ENCODE assay signal across 8 cellular contexts in the genomic region with DNA sequence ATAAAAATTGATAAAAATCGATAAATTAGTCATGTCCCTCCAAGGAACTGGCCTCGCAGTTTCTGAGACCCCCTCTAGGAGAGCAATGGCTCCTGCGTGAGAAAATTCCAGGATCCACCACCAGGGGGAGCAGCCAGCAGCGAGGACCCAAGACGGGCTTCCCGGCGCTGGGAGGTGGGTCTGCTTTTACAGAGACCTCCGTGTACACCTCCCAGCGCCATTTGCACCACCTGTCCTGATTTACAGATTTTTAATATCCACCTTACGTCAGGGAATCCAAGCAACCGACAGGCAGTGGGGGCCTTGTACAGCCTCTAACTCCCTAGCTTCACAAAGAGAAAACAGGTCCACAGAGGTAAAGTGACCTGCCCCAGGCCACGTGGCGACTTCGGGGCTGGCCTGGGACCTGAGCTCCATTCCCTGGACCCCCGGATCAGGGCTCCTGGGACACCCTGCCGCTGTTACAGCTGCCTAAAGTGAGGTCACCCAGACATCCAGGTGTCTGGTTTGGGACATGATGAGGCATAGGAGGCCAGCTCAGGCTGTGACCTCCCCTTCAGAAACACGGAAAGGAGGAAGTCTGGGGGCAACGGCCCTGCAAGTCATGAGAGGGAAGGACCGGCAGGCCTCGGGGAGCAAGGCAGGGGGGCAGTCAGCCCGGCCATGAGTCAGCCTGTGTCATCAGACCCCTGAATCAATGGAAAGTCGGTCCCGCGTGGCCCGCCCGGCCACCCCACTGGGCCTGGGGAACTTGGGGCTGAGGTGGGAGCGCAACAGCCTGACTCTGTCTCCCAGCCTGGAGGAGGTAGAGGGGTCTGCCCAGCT. TPM values are rescaled to one million over a fixed set of nuclear protein-coding genes. Genes with fewer than 3 reads are reported as not detected.
DNase-seq lines count a peak whose midpoint lies in the region; ATAC-seq and TF ChIP-seq lines count a peak whose summit lies in the region.

No MANE protein-coding gene starts in this region.

- H3K9me3 Mint-ChIP-seq in nephron progenitor cell = no peaks in the 10 kb centered on the region
- no peaks in the 10 kb centered on the region for H3K9me3 Mint-ChIP-seq in stimulated activated naive CD8-positive, alpha-beta T cell treated with anti-CD3 and anti-CD28 coated beads, Interleukin-15, amount 100 ng/mL, for 72 hours

- peak; percentile 73 for DNase-seq in AG08395 (ENCODE audit: low spot score)
- DNase-seq in GM23248 = peak; percentile 68
- DNase-seq in activated T-cell treated with anti-CD3 and anti-CD28 coated beads for 4 hours = peak; percentile 79
- no peak for DNase-seq in esophagus squamous epithelium (lab: John Stamatoyannopoulos, UW)
- peak; percentile 95 for DNase-seq in nephron progenitor cell
- DNase-seq in stimulated activated naive CD8-positive, alpha-beta T cell treated with anti-CD3 and anti-CD28 coated beads, Interleukin-15, amount 100 ng/mL, for 72 hours = peak; percentile 77 to 81

- H3K4me2 ChIP-seq in GM23248 (ENCODE audit: unreplicated experiment) (peak overlapping the region; percentile 33), OCI-LY1 (ENCODE audit: low read length) (0 out of 2 replicates have a peak overlapping the region, but pooled peaks have one; percentile 8)

- no peak overlapping the region for H3K4me3 Mint-ChIP-seq in nephron progenitor cell
- peak overlapping the region; percentile 85 to 100 for H3K4me3 Mint-ChIP-seq in stimulated activated naive CD8-positive, alpha-beta T cell treated with anti-CD3 and anti-CD28 coated beads, Interleukin-15, amount 100 ng/mL, for 72 hours

- H2AFZ ChIP-seq in GM23248 (peak overlapping the region; percentile 60), OCI-LY1 (ENCODE audit: low read length) (no peak overlapping the region)

- in situ Hi-C loops in GM23248 (cut with MboI) = no loop called here

- no peaks in the 10 kb centered on the region for H3K36me3 Mint-ChIP-seq in nephron progenitor cell (ENCODE audit: low read depth)

- ATAC-seq in stimulated activated naive CD8-positive, alpha-beta T cell treated with anti-CD3 and anti-CD28 coated beads, Interleukin-15, amount 100 ng/mL, for 72 hours = no peak
- ATAC-seq in HG03342 (IDR thresholded peaks at IDR 0.05; ENCODE audit: unreplicated experiment) = no peak

- no peaks in the 10 kb centered on the region for H4K20me1 ChIP-seq in GM23248 (ENCODE audit: insufficient read depth)
- no peaks in the 10 kb centered on the region for H4K20me1 ChIP-seq in OCI-LY1 (ENCODE audit: insufficient read depth, low read length)

- peaks cover 17% of the 10 kb centered on the region for H3K27me3 Mint-ChIP-seq in nephron progenitor cell (ENCODE audit: low read depth, poor library complexity)
- no peaks in the 10 kb centered on the region for H3K27me3 Mint-ChIP-seq in stimulated activated naive CD8-positive, alpha-beta T cell treated with anti-CD3 and anti-CD28 coated beads, Interleukin-15, amount 100 ng/mL, for 72 hours

- H3K79me2 ChIP-seq in GM23248 (ENCODE audit: insufficient read depth) (no peaks in the 10 kb centered on the region), OCI-LY1 (ENCODE audit: insufficient read depth, low read length) (no peaks in the 10 kb centered on the region)

- H3K4me1 Mint-ChIP-seq in nephron progenitor cell = peaks cover 7% of the 10 kb centered on the region
- H3K4me1 Mint-ChIP-seq in stimulated activated naive CD8-positive, alpha-beta T cell treated with anti-CD3 and anti-CD28 coated beads, Interleukin-15, amount 100 ng/mL, for 72 hours = peaks cover 73% of the 10 kb centered on the region

- no peak overlapping the region for H3K27ac ChIP-seq in GM23248
- no peak overlapping the region for H3K27ac ChIP-seq in OCI-LY1 (ENCODE audit: low read depth, low read length, poor library complexity, severe bottlenecking)
- peak overlapping the region in 1 of 4 donors; percentile 47 for H3K27ac ChIP-seq in esophagus squamous epithelium

- intact Hi-C loops in esophagus squamous epithelium (cut with DNase I) = no loop called here

- H3F3A ChIP-seq in GM23248 (ENCODE audit: insufficient read depth) (no peaks in the 10 kb centered on the region), OCI-LY1 (ENCODE audit: insufficient read depth, low read length) (no peaks in the 10 kb centered on the region)

- no peaks in the 10 kb centered on the region for H3K27me3 ChIP-seq in GM23248 (replicated peaks; ENCODE audit: insufficient read depth)
- H3K27me3 ChIP-seq in OCI-LY1 (ENCODE audit: insufficient read depth, low read length) = no peaks in the 10 kb centered on the region
- no peaks in the 10 kb centered on the region for H3K27me3 ChIP-seq in esophagus squamous epithelium

- H3K36me3 ChIP-seq in GM23248 (ENCODE audit: low read depth) (no peaks in the 10 kb centered on the region), OCI-LY1 (ENCODE audit: insufficient read depth, low read length) (no peaks in the 10 kb centered on the region), esophagus squamous epithelium (no peaks in the 10 kb centered on the region)

- H3K9me3 ChIP-seq in GM23248 (ENCODE audit: low read depth) = no peaks in the 10 kb centered on the region
- H3K9me3 ChIP-seq in OCI-LY1 (ENCODE audit: low read length) = no peaks in the 10 kb centered on the region
- H3K9me3 ChIP-seq in esophagus squamous epithelium = no peaks in the 10 kb centered on the region

- peaks cover 4% of the 10 kb centered on the region; the same call in 1 of the 2 replicates for H3K4me1 ChIP-seq in GM23248 (ENCODE audit: insufficient read depth)
- H3K4me1 ChIP-seq in OCI-LY1 (ENCODE audit: insufficient read depth, low read length, severe bottlenecking) = peaks cover 17% of the 10 kb centered on the region
- peaks cover 17 to 34% (median 20%) of the 10 kb centered on the region in 3 donors for H3K4me1 ChIP-seq in esophagus squamous epithelium

- no peak for TF ChIP-seq POLR2A in esophagus squamous epithelium (IDR thresholded peaks at IDR 0.05)

- TF ChIP-seq CTCF in OCI-LY1 (IDR thresholded peaks at IDR 0.05; ENCODE audit: low read length) = peak; percentile 79
- peak; percentile 94 to 100 (median 98) for TF ChIP-seq CTCF in esophagus squamous epithelium (IDR thresholded peaks at IDR 0.05)
- peak; percentile 100 for TF ChIP-seq CTCF in nephron progenitor cell (IDR thresholded peaks at IDR 0.05)

- H3K4me3 ChIP-seq in GM23248 (peak overlapping the region; percentile 32; the same call in 1 of the 2 replicates), OCI-LY1 (ENCODE audit: low read depth, low read length, poor library complexity, severe bottlenecking) (no peak overlapping the region), esophagus squamous epithelium (peak overlapping the region in 3 of 4 donors; percentile 6 to 48 (median 11))

- no peak overlapping the region for H3K27ac Mint-ChIP-seq in nephron progenitor cell
- H3K27ac Mint-ChIP-seq in stimulated activated naive CD8-positive, alpha-beta T cell treated with anti-CD3 and anti-CD28 coated beads, Interleukin-15, amount 100 ng/mL, for 72 hours = peak overlapping the region; percentile 78 to 94

- WGBS in GM23248 (ENCODE audit: low coverage in 1 of 2, low lambda C conversion rate in 2 of 2, missing lambda C conversion rate in 2 of 2), 2 experiments = 23 to 26% methylated on average over 27 of the region's 27 CpGs
- 8 to 22% methylated on average over 13 to 23 of the region's 27 CpGs for WGBS in esophagus squamous epithelium, 2 donors

- H3K9ac ChIP-seq in GM23248 (peak overlapping the region; percentile 11; the same call in 1 of the 2 replicates), OCI-LY1 (ENCODE audit: low read length) (no peak overlapping the region)

- H3K9me2 ChIP-seq in GM23248 (ENCODE audit: insufficient read depth) (no peaks in the 10 kb centered on the region), OCI-LY1 (ENCODE audit: low read depth, low read length) (no peaks in the 10 kb centered on the region)

RNA-seq across cellular contexts. Expression of gene OSM, which starts 3.5 kb away (rescaled TPM):
- total RNA-seq in GM23248 (2014; rRNA removed; shearing (Covaris generic)) = not detected in 2 replicates
- not detected in 2 replicates for polyA plus RNA-seq in GM23248 (2016; fragmentation: Nextera tagmentation; extraction: Ambion mirVana)
- 1 to 10 TPM in 1 of 4 donors, under 1 TPM in 2, not detected in 1; 0.19 to 5.7 (median 0.19) TPM for total RNA-seq in esophagus squamous epithelium

RNA-seq across cellular contexts. Expression of gene LIF, which starts 16.6 kb away (rescaled TPM):
- total RNA-seq in GM23248 (2014; rRNA removed; shearing (Covaris generic)) = 1.6 and 1.9 TPM in 2 replicates
- polyA plus RNA-seq in GM23248 (2016; fragmentation: Nextera tagmentation; extraction: Ambion mirVana) = 1.0 and 1.4 TPM in 2 replicates
- under 1 TPM; 0.08 to 0.76 (median 0.10) TPM for total RNA-seq in esophagus squamous epithelium

RNA-seq across cellular contexts. Expression of gene CASTOR1, which starts 26.2 kb away (rescaled TPM):
- total RNA-seq in GM23248 (2014; rRNA removed; shearing (Covaris generic)) = 10.2 and 13.4 TPM in 2 replicates
- polyA plus RNA-seq in GM23248 (2016; fragmentation: Nextera tagmentation; extraction: Ambion mirVana) = 8.7 and 10.2 TPM in 2 replicates
- total RNA-seq in esophagus squamous epithelium = 10 to 100 TPM; 18.9 to 76.4 (median 40.7) TPM
